ENCODE assay signal across 19 cellular contexts in genomic region chr11:126397016-126397415, GRCh38. TPM values are rescaled to one million over a fixed set of nuclear protein-coding genes. Genes with fewer than 3 reads are reported as not detected.
DNase-seq lines count a peak whose midpoint lies in the region; ATAC-seq, FAIRE-seq and TF ChIP-seq lines count a peak whose summit lies in the region.
"Had no signal": no experiment of that assay in that cellular context is flagged by ENCODE, and none has a peak within 500 bp of the region (broad histone marks: within the 10 kb centered on the region; RNA-seq: fewer than 3 reads in every experiment).

No MANE protein-coding gene starts in this region.

- POLR2A ChIA-PET in K562 (lab: Yijun Ruan, JAX): no interaction called here

- intact Hi-C loops in mammary epithelial cell (cut with micrococcal nuclease) (no loop called here), breast epithelium (cut with DNase I; ENCODE audit: low total_unique reads) (no loop called here), K562 (cut with micrococcal nuclease) (no loop called here)

- H3K27me3 ChIP-seq in mammary epithelial cell (ENCODE audit: insufficient read depth, low read length): no peaks in the 10 kb centered on the region
- H3K27me3 ChIP-seq in breast epithelium: no peaks in the 10 kb centered on the region
- no peaks in the 10 kb centered on the region for H3K27me3 ChIP-seq in K562 (ENCODE audit: control insufficient read depth in 2 of 2, insufficient read depth in 2 of 2, low read length in 2 of 2)
- H3K27me3 ChIP-seq: BLaER1 treated with 17β-estradiol and CSF1 and Interleukin-3, amounts not matched to agents 10 nM and 100 nM had no signal

- H3K36me3 ChIP-seq in mammary epithelial cell (ENCODE audit: insufficient read depth, low read length) (no peaks in the 10 kb centered on the region), breast epithelium (no peaks in the 10 kb centered on the region), K562 (ENCODE audit: control insufficient read depth, insufficient read depth, low read length) (no peaks in the 10 kb centered on the region)
- H3K36me3 ChIP-seq: HAP-1 had no signal

- TF ChIP-seq RAD21 in K562 (CRISPR knock-in tag; conservative IDR thresholded peaks at IDR 0.05 in 1 of 2, IDR thresholded peaks at IDR 0.05 in 1 of 2): no peak

- BruUV-seq in mammary epithelial cell (replicated peaks; lab: Mats Ljungman, UMichigan): no TSS peak
- no TSS peak for BruUV-seq in K562 (replicated peaks; lab: Mats Ljungman, UMichigan)

- H3K27me3 Mint-ChIP-seq in nephron progenitor cell (ENCODE audit: low read depth, poor library complexity): peaks cover 4% of the 10 kb centered on the region

- ATAC-seq in K562: no peak
- ATAC-seq: CD8-positive, alpha-beta T cell; GM12878 had no signal

- TF ChIP-seq EP300 in K562 (IDR thresholded peaks at IDR 0.05; ENCODE audit: low read length): no peak

- dilution Hi-C loops in mammary epithelial cell (cut with HindIII; ENCODE audit: low sequenced_read_pairs): no loop called here

- H4K20me1 ChIP-seq in mammary epithelial cell (ENCODE audit: insufficient read depth, low read length) (no peaks in the 10 kb centered on the region), K562 (replicated peaks; ENCODE audit: control insufficient read depth, insufficient read depth, low read length) (peaks cover 4% of the 10 kb centered on the region; the same call in 1 of the 2 replicates)

- H3K9ac ChIP-seq in mammary epithelial cell (ENCODE audit: insufficient read depth, low read length) (no peak overlapping the region), K562 (ENCODE audit: insufficient read depth in 1 of 2, low read depth in 2 of 2, low read length in 2 of 2) (no peak overlapping the region)
- H3K9ac ChIP-seq: BLaER1 treated with 17β-estradiol and CSF1 and Interleukin-3, amounts not matched to agents 10 nM and 100 nM; GM23248 had no signal

- H3K27ac ChIP-seq in mammary epithelial cell (ENCODE audit: insufficient read depth, low read depth, low read length) (no peak overlapping the region), breast epithelium (no peak overlapping the region), K562 (ENCODE audit: extremely low read depth, low read depth, low read length) (no peak overlapping the region), substantia nigra (ENCODE audit: low read depth, low read length, poor library complexity, severe bottlenecking) (no peak overlapping the region)
- H3K27ac ChIP-seq: BLaER1 treated with 17β-estradiol and CSF1 and Interleukin-3, amounts not matched to agents 10 nM and 100 nM; GM23248 had no signal

- H3K79me2 ChIP-seq in mammary epithelial cell (ENCODE audit: insufficient read depth, low read length): peaks cover 7% of the 10 kb centered on the region
- H3K79me2 ChIP-seq in K562 (ENCODE audit: control insufficient read depth, insufficient read depth, low read length): no peaks in the 10 kb centered on the region

- H3K4me2 ChIP-seq in mammary epithelial cell (ENCODE audit: insufficient read depth, low read depth, low read length): no peak overlapping the region
- no peak overlapping the region for H3K4me2 ChIP-seq in K562 (ENCODE audit: insufficient read depth, low read length)
- H3K4me2 ChIP-seq: BLaER1 treated with 17β-estradiol and CSF1 and Interleukin-3, amounts not matched to agents 10 nM and 100 nM had no signal

- H3K4me1 Mint-ChIP-seq in nephron progenitor cell: peaks cover 54% of the 10 kb centered on the region

- peak overlapping the region; percentile 69 for H3K27ac Mint-ChIP-seq in nephron progenitor cell
- H3K27ac Mint-ChIP-seq: B cell; CD8-positive, alpha-beta T cell had no signal

- H3K9me3 ChIP-seq in mammary epithelial cell (replicated peaks; ENCODE audit: insufficient read depth, low read length) (no peaks in the 10 kb centered on the region), breast epithelium (no peaks in the 10 kb centered on the region), K562 (replicated peaks; ENCODE audit: control insufficient read depth, insufficient read depth, low read depth, low read length) (no peaks in the 10 kb centered on the region)
- H3K9me3 ChIP-seq: HAP-1 had no signal

- peaks cover 43% of the 10 kb centered on the region for H3K36me3 Mint-ChIP-seq in nephron progenitor cell (ENCODE audit: low read depth)
- H3K36me3 Mint-ChIP-seq: CD8-positive, alpha-beta T cell had no signal

- TF ChIP-seq CTCF in mammary epithelial cell (conservative IDR thresholded peaks at IDR 0.05 in 1 of 2, IDR thresholded peaks at IDR 0.05 in 1 of 2; ENCODE audit: extremely low read depth in 1 of 2, insufficient read depth in 1 of 2, low read depth in 1 of 2, low read length in 2 of 2) (no peak), breast epithelium (IDR thresholded peaks at IDR 0.05) (no peak), AG10803 (conservative IDR thresholded peaks at IDR 0.05; ENCODE audit: low read length) (no peak), K562 (IDR thresholded peaks at IDR 0.05 in 2 of 3, conservative IDR thresholded peaks at IDR 0.05 in 1 of 3; ENCODE audit: insufficient read depth in 2 of 3, low read depth in 1 of 3, low read length in 3 of 3) (no peak), nephron progenitor cell (IDR thresholded peaks at IDR 0.05) (no peak)

- H3K4me1 ChIP-seq in mammary epithelial cell (ENCODE audit: insufficient read depth, low read length) (peaks cover 30% of the 10 kb centered on the region), breast epithelium (no peaks in the 10 kb centered on the region), K562 (replicated peaks in 1 of 2; ENCODE audit: control insufficient read depth in 2 of 2, insufficient read depth in 2 of 2, low read length in 2 of 2) (no peaks in the 10 kb centered on the region; a peak in 2 of 5 replicates)
- H3K4me1 ChIP-seq: HAP-1 had no signal

- H3K9me1 ChIP-seq in K562 (ENCODE audit: control insufficient read depth, insufficient read depth, low read length): no peaks in the 10 kb centered on the region

- CTCF ChIA-PET in mammary epithelial cell (lab: Charles Lee; ENCODE audit: low non-redundant PET) (no interaction called here), K562 (lab: Yijun Ruan, JAX; ENCODE audit: low intra/inter-chr PET ratio) (no interaction called here)

- TF ChIP-seq POLR2A in breast epithelium (IDR thresholded peaks at IDR 0.05) (no peak), K562 (conservative IDR thresholded peaks at IDR 0.05) (no peak)

- H3K4me3 ChIP-seq in mammary epithelial cell (replicated peaks in 1 of 3; ENCODE audit: insufficient read depth in 1 of 3, low read depth in 2 of 3, low read length in 3 of 3) (no peak overlapping the region), breast epithelium (no peak overlapping the region), AG10803 (ENCODE audit: low read length) (no peak overlapping the region), K562 (no peak overlapping the region)
- H3K4me3 ChIP-seq: BLaER1 treated with 17β-estradiol and CSF1 and Interleukin-3, amounts not matched to agents 10 nM and 100 nM; GM12878; GM23248; HAP-1 had no signal

- no peak overlapping the region for H3K4me3 Mint-ChIP-seq in nephron progenitor cell
- H3K4me3 Mint-ChIP-seq: B cell; CD8-positive, alpha-beta T cell had no signal

- H2AFZ ChIP-seq in mammary epithelial cell (ENCODE audit: low read depth, low read length) (no peak overlapping the region), K562 (ENCODE audit: low read depth, low read length) (no peak overlapping the region)
- H2AFZ ChIP-seq: GM23248 had no signal

- WGBS in mammary epithelial cell (ENCODE audit: low coverage, missing lambda C conversion rate): 100% methylated on average over 4 of the region's 4 CpGs
- 89% methylated on average over 4 of the region's 4 CpGs for WGBS in K562 (ENCODE audit: insufficient coverage, low coverage, missing lambda C conversion rate)

- DNase-seq in mammary epithelial cell (peak; percentile 29), breast epithelium (ENCODE audit: low spot score in 2 of 2) (no peak), AG10803 (ENCODE audit: low read depth) (peak; percentile 28), K562 (ENCODE audit: extremely low read depth in 1 of 4, low spot score in 3 of 4) (no peak), nephron progenitor cell (no peak), substantia nigra (lab: John Stamatoyannopoulos, UW) (no peak)
- no peak for DNase-seq in stimulated activated CD4-positive, alpha-beta T cell treated with anti-CD3 and anti-CD28 coated beads, Interleukin-12 subunit alpha, Interleukin-12 subunit beta, amount 100 ng/mL, for 4 hours
- DNase-seq: 8988T; CD8-positive, alpha-beta T cell; COR-L47; DMS 273 treated with DMSO at 0.1 percent for 48 hours; DMS53; DND-41; EL; GM23248 had no signal

- in situ Hi-C loops in mammary epithelial cell (cut with MboI; ENCODE audit: low sequenced_read_pairs in 2 of 2) (no loop called here), K562 (cut with MboI) (no loop called here)

- H3K9me3 Mint-ChIP-seq in nephron progenitor cell: peaks cover 17% of the 10 kb centered on the region
- H3K9me3 Mint-ChIP-seq: CD8-positive, alpha-beta T cell had no signal

- peak; percentile 6 for FAIRE-seq in K562 (lab: Jason Lieb, UNC)
- FAIRE-seq: GM12878 had no signal

TF ChIP-seq in K562, 482 proteins besides CTCF, POLR2A, EP300 and RAD21 (continues in another document):
- TF ChIP-seq PHB2 (IDR thresholded peaks at IDR 0.05; ENCODE audit: low read depth) (no peak), CHD1 (IDR thresholded peaks at IDR 0.05; ENCODE audit: low read length) (no peak), ZNF232 (CRISPR knock-in tag; IDR thresholded peaks at IDR 0.05) (no peak)

RNA-seq across cellular contexts. Expression of gene ST3GAL4, which starts 41.5 kb away (rescaled TPM):
- total RNA-seq in mammary epithelial cell (10 to 100 TPM; 32.8 to 38.0 TPM), breast epithelium (10 to 100 TPM; 17.6 to 36.2 (median 32.8) TPM), K562 (2014; rRNA removed) (10.5 and 16.9 TPM in 2 replicates), K562 (2014; rRNA removed; fragmentation: Illumina TruSeq; extraction: Trizol) (6.2 and 8.2 TPM in 2 replicates), K562 (2015; rRNA removed; fragmentation: Illumina TruSeq; extraction: Trizol) (6.0 and 6.7 TPM in 2 replicates), K562 (2021) (13.7 and 15.2 TPM in 2 replicates)
- polyA plus RNA-seq in mammary epithelial cell (35.9 TPM), K562 (2011; rRNA removed) (10.7 and 15.4 TPM in 2 replicates), K562 (2014; fragmentation: Illumina TruSeq; extraction: Trizol) (17.8 and 22.9 TPM in 2 replicates), K562 (2014; fragmentation: Nextera tagmentation; extraction: Ambion mirVana) (under 1 TPM; 0.27 to 0.53 TPM), K562 (2014; rRNA removed) (13.8 and 16.7 TPM in 2 replicates)
- 72.9 TPM for polyA minus RNA-seq in mammary epithelial cell
- 11.3 and 26.5 TPM in 2 replicates for total RNA-seq in K562 (2011; cell fraction: chromatin; rRNA removed; ENCODE audit: low replicate concordance)
- total RNA-seq in K562 (2011; cell fraction: nucleolus; rRNA removed): 24.2 and 25.7 TPM in 2 replicates
- total RNA-seq in K562 (2011; cell fraction: nucleoplasm; rRNA removed): 22.4 and 23.4 TPM in 2 replicates
- 12.8 and 18.7 TPM in 2 replicates for polyA plus RNA-seq in K562 (2011; cell fraction: cytosol; rRNA removed)
- polyA plus RNA-seq in K562 (2011; cell fraction: nucleus; rRNA removed): 10.4 and 18.7 TPM in 2 replicates
- 8.2 and 14.5 TPM in 2 replicates for polyA plus RNA-seq in K562 (2012)
- 2.6 and 6.2 TPM in 2 replicates for polyA minus RNA-seq in K562 (2011; rRNA and poly(A)+ RNA removed)
- 7.9 and 8.3 TPM in 2 replicates for polyA minus RNA-seq in K562 (2011; cell fraction: cytosol; rRNA and poly(A)+ RNA removed)
- 3.8 and 5.3 TPM in 2 replicates for polyA minus RNA-seq in K562 (2011; cell fraction: nucleus; rRNA and poly(A)+ RNA removed)

Comparison
In these comparisons a context has a peak if more than half of its experiments do, and no peak if none do; other contexts are left out.
1. DNase-seq: peak in mammary epithelial cell (single experiment) and AG10803 (single experiment); none in breast epithelium (0 of 2), K562 (0 of 4), nephron progenitor cell (single experiment), stimulated activated CD4-positive, alpha-beta T cell treated with anti-CD3 and anti-CD28 coated beads, Interleukin-12 subunit alpha, Interleukin-12 subunit beta, amount 100 ng/mL, for 4 hours (single experiment) and substantia nigra (0 of 49).